In the genomic region with DNA sequence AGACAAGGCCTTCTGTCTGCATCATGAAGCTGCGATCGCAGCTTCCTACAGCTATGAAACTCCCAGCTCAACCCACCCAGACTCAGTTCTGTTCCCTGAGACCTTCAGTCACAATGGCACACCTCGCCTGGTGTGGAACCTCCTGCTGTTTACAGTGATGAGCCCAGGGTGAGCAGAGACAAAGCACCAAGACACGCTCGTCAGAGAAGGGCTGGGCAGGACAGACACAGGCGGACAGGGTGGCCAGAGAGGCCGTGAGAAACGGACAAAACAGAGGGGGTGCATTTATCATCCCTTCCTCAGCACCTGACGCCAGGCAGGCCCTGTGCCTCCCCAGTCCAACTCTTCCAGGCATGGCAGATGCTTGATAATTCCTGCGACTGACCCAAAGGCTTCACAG, we compare ENCODE assay signal across 7 cellular contexts.
DNase-seq lines count a peak whose midpoint lies in the region; ATAC-seq and TF ChIP-seq lines count a peak whose summit lies in the region.
"Not testable (repeated sequence)": the region's sequence is repeated elsewhere in the genome, so short reads cannot be mapped to it uniquely, and the experiment has no call there.

No MANE protein-coding gene starts in this region.

- not testable (repeated sequence) for H3K4me3 Mint-ChIP-seq in activated naive CD8-positive, alpha-beta T cell treated with anti-CD3 and anti-CD28 coated beads, Interleukin-2, amount 10 ng/mL, durations not matched to agents 7 days and 5 days

- H3K9ac ChIP-seq in BLaER1, result not testable (repeated sequence)

- H3K4me3 ChIP-seq in BLaER1; H7 (ENCODE audit: insufficient read depth, low read depth, low read length); osteoblast (ENCODE audit: insufficient read depth, low read length); thoracic aorta; aorta (ENCODE audit: low read length in 2 of 2): not testable (repeated sequence)

- not testable (repeated sequence) for ATAC-seq in activated naive CD8-positive, alpha-beta T cell treated with anti-CD3 and anti-CD28 coated beads, Interleukin-2, amount 10 ng/mL, durations not matched to agents 7 days and 5 days (ENCODE audit: low read depth)
- peak; percentile 12 for ATAC-seq in left lobe of liver
- peak; percentile 31 for ATAC-seq in thoracic aorta (ENCODE audit: insufficient number of reproducible peaks, low FRiP score, low read depth)
- peak; percentile 55 for ATAC-seq in aorta (ENCODE audit: low FRiP score)

- TF ChIP-seq CTCF in osteoblast (IDR thresholded peaks at IDR 0.05; ENCODE audit: extremely low read depth, low read depth, low read length); thoracic aorta (IDR thresholded peaks at IDR 0.05): not testable (repeated sequence)

- H3K79me2 ChIP-seq in osteoblast (ENCODE audit: insufficient read depth, low read length), result not testable (repeated sequence)

- DNase-seq in H7, result peak; percentile 6
- peak; percentile 15 for DNase-seq in activated naive CD8-positive, alpha-beta T cell treated with anti-CD3 and anti-CD28 coated beads, Interleukin-2, amount 10 ng/mL, durations not matched to agents 7 days and 5 days
- peak; percentile 46 for DNase-seq in left lobe of liver (ENCODE audit: low spot score)
- peak; percentile 31 for DNase-seq in osteoblast (ENCODE audit: insufficient read length, low spot score, missing footprints)
- DNase-seq in thoracic aorta (ENCODE audit: low spot score); aorta: not testable (repeated sequence)

- not testable (repeated sequence) for H3K27ac Mint-ChIP-seq in activated naive CD8-positive, alpha-beta T cell treated with anti-CD3 and anti-CD28 coated beads, Interleukin-2, amount 10 ng/mL, durations not matched to agents 7 days and 5 days

- peaks cover 39% of the 10 kb centered on the region for H3K4me1 ChIP-seq in BLaER1
- H3K4me1 ChIP-seq in osteoblast (ENCODE audit: insufficient read depth, low read length); thoracic aorta (ENCODE audit: control insufficient read depth in 1 of 2, low read depth in 2 of 2); aorta (ENCODE audit: control insufficient read depth in 1 of 2, insufficient read depth in 2 of 2, low read length in 2 of 2): not testable (repeated sequence)

- WGBS in aorta, 2 donors, result 95 to 96% methylated on average over 7 to 9 of the region's 10 CpGs

- not testable (repeated sequence) for H2AFZ ChIP-seq in osteoblast (ENCODE audit: low read length)

- intact Hi-C loops in aorta (cut with DNase I), result not testable (repeated sequence)

- peak overlapping the region; percentile 18 for H3K4me2 ChIP-seq in BLaER1
- H3K4me2 ChIP-seq in osteoblast (ENCODE audit: insufficient read depth, low read length), result not testable (repeated sequence)

- H3K9me3 Mint-ChIP-seq in activated naive CD8-positive, alpha-beta T cell treated with anti-CD3 and anti-CD28 coated beads, Interleukin-2, amount 10 ng/mL, durations not matched to agents 7 days and 5 days, result not testable (repeated sequence)

- H3K27me3 ChIP-seq in BLaER1; H7 (ENCODE audit: control insufficient read depth, insufficient read depth, low read length); osteoblast (ENCODE audit: insufficient read depth, low read length); thoracic aorta (replicated peaks; ENCODE audit: insufficient read depth); aorta (ENCODE audit: control insufficient read depth in 1 of 2, insufficient read depth in 2 of 2, low read length in 1 of 2): not testable (repeated sequence)

- H3K36me3 Mint-ChIP-seq in activated naive CD8-positive, alpha-beta T cell treated with anti-CD3 and anti-CD28 coated beads, Interleukin-2, amount 10 ng/mL, durations not matched to agents 7 days and 5 days, result not testable (repeated sequence)

- not testable (repeated sequence) for H3K27ac ChIP-seq in BLaER1; osteoblast (ENCODE audit: low read depth, low read length); thoracic aorta; aorta (ENCODE audit: low read depth in 1 of 2, low read length in 2 of 2)

- not testable (repeated sequence) for H3K9me3 ChIP-seq in BLaER1; osteoblast (ENCODE audit: low read depth, low read length); thoracic aorta; aorta (ENCODE audit: control insufficient read depth, low read length)

- H3K36me3 ChIP-seq in BLaER1; H7 (replicated peaks; ENCODE audit: control insufficient read depth, insufficient read depth, low read length); osteoblast (ENCODE audit: insufficient read depth, low read length); thoracic aorta; aorta (ENCODE audit: control insufficient read depth in 1 of 2, insufficient read depth in 2 of 2, low read length in 1 of 2): not testable (repeated sequence)

- not testable (repeated sequence) for H3K4me1 Mint-ChIP-seq in activated naive CD8-positive, alpha-beta T cell treated with anti-CD3 and anti-CD28 coated beads, Interleukin-2, amount 10 ng/mL, durations not matched to agents 7 days and 5 days

- not testable (repeated sequence) for H3K27me3 Mint-ChIP-seq in activated naive CD8-positive, alpha-beta T cell treated with anti-CD3 and anti-CD28 coated beads, Interleukin-2, amount 10 ng/mL, durations not matched to agents 7 days and 5 days

- H4K20me1 ChIP-seq in BLaER1; osteoblast (ENCODE audit: insufficient read depth, low read length): not testable (repeated sequence)

- POLR2A ChIA-PET in activated naive CD8-positive, alpha-beta T cell treated with anti-CD3 and anti-CD28 coated beads, Interleukin-2, amount 10 ng/mL, durations not matched to agents 7 days and 5 days (lab: Charles Lee), result not testable (repeated sequence)
